In the genomic region with DNA sequence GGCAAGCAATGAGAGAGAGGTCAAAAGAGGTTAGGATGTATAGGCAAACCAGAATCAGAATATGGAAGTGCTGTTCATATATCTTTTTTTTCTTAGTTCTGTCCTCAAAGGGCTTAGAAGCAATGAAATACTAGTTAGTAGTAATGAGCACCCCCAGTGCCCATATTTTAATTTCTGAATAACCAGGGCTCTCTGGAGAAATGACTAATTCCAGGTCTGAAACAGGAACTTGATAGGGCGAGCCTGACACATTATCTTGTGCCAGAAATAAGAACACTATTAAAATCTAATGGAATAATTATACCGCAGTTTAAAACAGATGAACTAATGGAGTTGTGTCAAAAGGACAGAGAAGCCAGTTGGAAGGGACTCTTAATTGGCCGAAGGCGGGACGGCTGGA, we compare ENCODE assay signal across 20 cellular contexts. TPM values are rescaled to one million over a fixed set of nuclear protein-coding genes. Genes with fewer than 3 reads are reported as not detected.
DNase-seq lines count a peak whose midpoint lies in the region; ATAC-seq, FAIRE-seq and TF ChIP-seq lines count a peak whose summit lies in the region.
"Had no signal": no experiment of that assay in that cellular context is flagged by ENCODE, and none has a peak within 500 bp of the region (broad histone marks: within the 10 kb centered on the region; RNA-seq: fewer than 3 reads in every experiment).

No MANE protein-coding gene starts in this region.

- intact Hi-C loops in activated naive CD4-positive, alpha-beta T cell treated with anti-CD3 and anti-CD28 coated beads for 36 hours (cut with micrococcal nuclease), result loop anchor here (10.0 kb wide), 2 partner anchors 515 to 1985 kb away; partner anchors contain the start of gene RNF10
- intact Hi-C loops in posterior vena cava (cut with DNase I), result no loop called here
- intact Hi-C loops in left ventricle myocardium inferior (cut with micrococcal nuclease), result no loop called here

- no peak overlapping the region for H3K4me3 ChIP-seq in left ventricle myocardium inferior

- no peaks in the 10 kb centered on the region for H3K4me1 ChIP-seq in left ventricle myocardium inferior

- peaks cover 45% of the 10 kb centered on the region for H3K4me1 Mint-ChIP-seq in activated naive CD4-positive, alpha-beta T cell treated with anti-CD3 and anti-CD28 coated beads for 36 hours (ENCODE audit: low read depth)
- peaks cover 21% of the 10 kb centered on the region for H3K4me1 Mint-ChIP-seq in activated naive CD4-positive, alpha-beta T cell treated with anti-CD3 and anti-CD28 coated beads, Interleukin-2, amount 10 ng/mL, durations not matched to agents 7 days and 5 days
- peaks cover 19% of the 10 kb centered on the region for H3K4me1 Mint-ChIP-seq in T-helper 17 cell
- peaks cover 42% of the 10 kb centered on the region for H3K4me1 Mint-ChIP-seq in activated naive CD8-positive, alpha-beta T cell (ENCODE audit: low read depth)

- H3K36me3 Mint-ChIP-seq in activated naive CD4-positive, alpha-beta T cell treated with anti-CD3 and anti-CD28 coated beads for 36 hours (ENCODE audit: low read depth), result peaks cover 58% of the 10 kb centered on the region
- peaks cover 42% of the 10 kb centered on the region for H3K36me3 Mint-ChIP-seq in activated naive CD4-positive, alpha-beta T cell treated with anti-CD3 and anti-CD28 coated beads, Interleukin-2, amount 10 ng/mL, durations not matched to agents 7 days and 5 days
- peaks cover 2% of the 10 kb centered on the region for H3K36me3 Mint-ChIP-seq in T-helper 17 cell (ENCODE audit: low read depth)
- H3K36me3 Mint-ChIP-seq in activated naive CD8-positive, alpha-beta T cell, result peaks cover 29% of the 10 kb centered on the region

- TF ChIP-seq CTCF in left ventricle myocardium inferior (IDR thresholded peaks at IDR 0.05; ENCODE audit: borderline replicate concordance), result no peak

- ATAC-seq in T-helper 17 cell, result no peak

- H3K9me3 ChIP-seq in T-helper 17 cell (ENCODE audit: control insufficient read depth, low read length, poor library complexity, severe bottlenecking) (no peaks in the 10 kb centered on the region), left ventricle myocardium inferior (replicated peaks) (peaks cover 22% of the 10 kb centered on the region)

- peaks cover 7% of the 10 kb centered on the region for H3K9me3 Mint-ChIP-seq in activated naive CD4-positive, alpha-beta T cell treated with anti-CD3 and anti-CD28 coated beads for 36 hours
- H3K9me3 Mint-ChIP-seq in activated naive CD4-positive, alpha-beta T cell treated with anti-CD3 and anti-CD28 coated beads, Interleukin-2, amount 10 ng/mL, durations not matched to agents 7 days and 5 days, result peaks cover 9% of the 10 kb centered on the region
- no peaks in the 10 kb centered on the region for H3K9me3 Mint-ChIP-seq in activated naive CD8-positive, alpha-beta T cell (ENCODE audit: low read depth)
- H3K9me3 Mint-ChIP-seq: HFFc6 had no signal

- no peak overlapping the region for H3K27ac ChIP-seq in left ventricle myocardium inferior (replicated peaks)
- H3K27ac ChIP-seq: C4-2B had no signal

- FAIRE-seq in GM19239 (lab: Jason Lieb, UNC), result no peak

- peaks cover 7% of the 10 kb centered on the region for H3K27me3 ChIP-seq in left ventricle myocardium inferior (ENCODE audit: low read depth)

- H3K27ac Mint-ChIP-seq in activated naive CD4-positive, alpha-beta T cell treated with anti-CD3 and anti-CD28 coated beads for 36 hours, result peak overlapping the region; percentile 51
- H3K27ac Mint-ChIP-seq in activated naive CD4-positive, alpha-beta T cell treated with anti-CD3 and anti-CD28 coated beads, Interleukin-2, amount 10 ng/mL, durations not matched to agents 7 days and 5 days, result no peak overlapping the region
- peak overlapping the region; percentile 90 for H3K27ac Mint-ChIP-seq in T-helper 17 cell
- H3K27ac Mint-ChIP-seq in activated naive CD8-positive, alpha-beta T cell, result peak overlapping the region; percentile 75
- H3K27ac Mint-ChIP-seq: HFFc6 had no signal

- no peaks in the 10 kb centered on the region for H3K27me3 Mint-ChIP-seq in activated naive CD4-positive, alpha-beta T cell treated with anti-CD3 and anti-CD28 coated beads for 36 hours (ENCODE audit: low read depth)
- no peaks in the 10 kb centered on the region for H3K27me3 Mint-ChIP-seq in activated naive CD4-positive, alpha-beta T cell treated with anti-CD3 and anti-CD28 coated beads, Interleukin-2, amount 10 ng/mL, durations not matched to agents 7 days and 5 days
- H3K27me3 Mint-ChIP-seq in T-helper 17 cell, result no peaks in the 10 kb centered on the region
- no peaks in the 10 kb centered on the region for H3K27me3 Mint-ChIP-seq in activated naive CD8-positive, alpha-beta T cell

- no peaks in the 10 kb centered on the region for H3K36me3 ChIP-seq in left ventricle myocardium inferior

- CTCF ChIA-PET in activated naive CD4-positive, alpha-beta T cell treated with anti-CD3 and anti-CD28 coated beads for 36 hours (lab: Charles Lee), result interaction anchor here (0.9 kb wide), 1 partner anchor 29 kb away, joined by 3 read pairs; no protein-coding TSS in a partner anchor
- CTCF ChIA-PET in activated naive CD4-positive, alpha-beta T cell treated with anti-CD3 and anti-CD28 coated beads, Interleukin-2, amount 10 ng/mL, durations not matched to agents 7 days and 5 days (lab: Charles Lee), result no interaction called here

- DNase-seq in activated naive CD4-positive, alpha-beta T cell treated with anti-CD3 and anti-CD28 coated beads for 36 hours, result no peak
- no peak for DNase-seq in activated naive CD4-positive, alpha-beta T cell treated with anti-CD3 and anti-CD28 coated beads, Interleukin-2, amount 10 ng/mL, durations not matched to agents 7 days and 5 days
- DNase-seq in T-helper 17 cell (no peak), posterior vena cava (ENCODE audit: low spot score) (no peak), left ventricle myocardium inferior (no peak), GM19239 (ENCODE audit: insufficient read length, low spot score) (no peak)
- DNase-seq: ACHN, DMS79 treated with DMSO at 0.1 percent for 48 hours, H7, HFFc6, KBM-7, NCI-H1417 treated with DMSO at 0.1 percent for 48 hours, NCI-H187 treated with DMSO at 0.1 percent for 48 hours, NCI-H2227 treated with DMSO at 0.1 percent for 48 hours, NCI-H510A treated with DMSO at 0.1 percent for 48 hours, NCI-H774, RPMI8226, SHP77 treated with DMSO at 0.1 percent for 48 hours had no signal

- no peak overlapping the region for H3K4me3 Mint-ChIP-seq in activated naive CD4-positive, alpha-beta T cell treated with anti-CD3 and anti-CD28 coated beads for 36 hours
- no peak overlapping the region for H3K4me3 Mint-ChIP-seq in activated naive CD4-positive, alpha-beta T cell treated with anti-CD3 and anti-CD28 coated beads, Interleukin-2, amount 10 ng/mL, durations not matched to agents 7 days and 5 days
- H3K4me3 Mint-ChIP-seq in T-helper 17 cell, result no peak overlapping the region
- no peak overlapping the region for H3K4me3 Mint-ChIP-seq in activated naive CD8-positive, alpha-beta T cell
- H3K4me3 Mint-ChIP-seq: HFFc6 had no signal

RNA-seq across cellular contexts. Expression of gene BICDL1, which starts 30.9 kb away (rescaled TPM):
- 100 to 1,000 TPM; 128 to 133 TPM for total RNA-seq in activated naive CD4-positive, alpha-beta T cell treated with anti-CD3 and anti-CD28 coated beads for 36 hours
- total RNA-seq in T-helper 17 cell, result 100 to 1,000 TPM; 135 to 146 TPM
- total RNA-seq in posterior vena cava, result under 1 TPM; 0.51 to 0.57 TPM
- total RNA-seq in left ventricle myocardium inferior, result 0.08 TPM

Comparison
In these comparisons a context has a peak if more than half of its experiments do, and no peak if none do; other contexts are left out.
1. RNA of gene BICDL1, which starts 30.9 kb away (total RNA-seq): 135 to 146 TPM in T-helper 17 cell and 128 to 133 TPM in activated naive CD4-positive, alpha-beta T cell treated with anti-CD3 and anti-CD28 coated beads for 36 hours; 0.51 to 0.57 TPM in posterior vena cava and 0.08 TPM in left ventricle myocardium inferior (single experiment); every median in the first group is over 10 times any median in the second.